In the genomic region with DNA sequence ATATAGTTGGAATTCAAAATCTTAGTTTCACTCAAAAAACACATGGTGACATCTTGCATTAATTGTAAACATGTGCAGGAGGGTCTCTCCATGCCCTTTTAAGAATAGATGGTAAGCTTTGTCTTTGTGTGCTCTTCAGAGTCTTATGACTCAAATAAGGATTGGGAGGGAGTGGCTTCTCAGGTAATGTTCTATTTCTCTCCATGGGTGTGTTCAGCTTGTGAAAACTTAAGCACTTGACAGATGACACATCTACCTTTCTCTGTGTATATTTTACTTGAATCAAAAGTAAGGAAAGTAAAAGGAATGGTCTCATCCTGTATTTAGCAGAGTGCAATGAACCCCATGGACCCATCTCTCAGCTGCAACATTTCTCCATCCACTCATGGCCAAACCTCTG, we compare ENCODE assay signal across 21 cellular contexts.
A peak's percentile ranks its signal among the peaks of the same experiment; 100 is the strongest.
DNase-seq lines count a peak whose midpoint lies in the region; ATAC-seq and TF ChIP-seq lines count a peak whose summit lies in the region.
"Had no signal": no experiment of that assay in that cellular context is flagged by ENCODE, and none has a peak within 500 bp of the region (broad histone marks: within the 10 kb centered on the region; RNA-seq: fewer than 3 reads in every experiment).

No MANE protein-coding gene starts in this region.

- peaks cover 0 to 30% of the 10 kb centered on the region in 2 donors for H3K4me1 ChIP-seq in right atrium auricular region
- H3K4me1 ChIP-seq in gastroesophageal sphincter, result peaks cover 7 to 85% (median 8%) of the 10 kb centered on the region in 3 donors
- peaks cover 0 to 21% (median 6%) of the 10 kb centered on the region in 4 donors for H3K4me1 ChIP-seq in upper lobe of left lung

- TF ChIP-seq EP300 in gastroesophageal sphincter (IDR thresholded peaks at IDR 0.05) (no peak), upper lobe of left lung (IDR thresholded peaks at IDR 0.05) (no peak)

- H3K4me3 Mint-ChIP-seq in chondrocyte (ENCODE audit: unreplicated experiment), result no peak overlapping the region
- no peak overlapping the region for H3K4me3 Mint-ChIP-seq in naive thymus-derived CD8-positive, alpha-beta T cell

- POLR2A ChIA-PET in naive thymus-derived CD8-positive, alpha-beta T cell (lab: Charles Lee), result no interaction called here

- no peaks in the 10 kb centered on the region for H3K9me3 Mint-ChIP-seq in chondrocyte (ENCODE audit: low read depth)
- no peaks in the 10 kb centered on the region for H3K9me3 Mint-ChIP-seq in naive thymus-derived CD8-positive, alpha-beta T cell

- intact Hi-C loops in left cardiac atrium (cut with DNase I), result loop anchor here (10.0 kb wide), 2 partner anchors 89 to 99 kb away; no protein-coding TSS in a partner anchor

- peak overlapping the region; percentile 5 for H3K27ac Mint-ChIP-seq in chondrocyte (ENCODE audit: unreplicated experiment)
- no peak overlapping the region for H3K27ac Mint-ChIP-seq in naive thymus-derived CD8-positive, alpha-beta T cell

- peaks cover 7% of the 10 kb centered on the region for H3K36me3 ChIP-seq in right atrium auricular region
- H3K36me3 ChIP-seq in gastroesophageal sphincter, result peaks cover 7 to 100% of the 10 kb centered on the region in 2 donors
- no peaks in the 10 kb centered on the region for H3K36me3 ChIP-seq in upper lobe of left lung

- H3K27ac ChIP-seq in right atrium auricular region (peak overlapping the region; percentile 43 to 72), gastroesophageal sphincter (peak overlapping the region in 3 of 4 donors; percentile 20 to 45 (median 38)), upper lobe of left lung (peak overlapping the region; percentile 7 to 72 (median 38)), coronary artery (peak overlapping the region in 1 of 2 donors; percentile 72)
- H3K27ac ChIP-seq: PC-9 had no signal

- H3K27me3 Mint-ChIP-seq in chondrocyte (ENCODE audit: low read depth), result no peaks in the 10 kb centered on the region
- H3K27me3 Mint-ChIP-seq in naive thymus-derived CD8-positive, alpha-beta T cell, result peaks cover 0 to 8% (median 0%) of the 10 kb centered on the region in 5 donors

- H3K36me3 Mint-ChIP-seq in chondrocyte (ENCODE audit: low read depth), result peaks cover 26% of the 10 kb centered on the region
- no peaks in the 10 kb centered on the region for H3K36me3 Mint-ChIP-seq in naive thymus-derived CD8-positive, alpha-beta T cell

- ATAC-seq in left cardiac atrium, result no peak
- ATAC-seq in gastroesophageal sphincter, result no peak
- no peak for ATAC-seq in upper lobe of left lung (ENCODE audit: low FRiP score in 2 of 2)
- ATAC-seq in naive thymus-derived CD8-positive, alpha-beta T cell, result no peak
- ATAC-seq: HCT116 had no signal

- TF ChIP-seq CTCF in right atrium auricular region (IDR thresholded peaks at IDR 0.05) (no peak), chondrocyte (IDR thresholded peaks at IDR 0.05) (no peak), gastroesophageal sphincter (IDR thresholded peaks at IDR 0.05) (no peak), upper lobe of left lung (IDR thresholded peaks at IDR 0.05) (no peak), coronary artery (IDR thresholded peaks at IDR 0.05) (no peak)

- TF ChIP-seq POLR2A in gastroesophageal sphincter (IDR thresholded peaks at IDR 0.05), result no peak
- TF ChIP-seq POLR2A in upper lobe of left lung (IDR thresholded peaks at IDR 0.05), result no peak

- DNase-seq in right atrium auricular region (ENCODE audit: low spot score) (no peak), left cardiac atrium (no peak), chondrocyte (ENCODE audit: low spot score) (no peak), upper lobe of left lung (no peak), NCI-H2227 treated with DMSO at 0.1 percent for 48 hours (lab: John Stamatoyannopoulos, UW) (no peak), coronary artery (ENCODE audit: low spot score) (no peak)
- DNase-seq in naive thymus-derived CD8-positive, alpha-beta T cell, result no peak
- DNase-seq: Calu3, DMS153, DND-41, Karpas-422, NCI-H1092 treated with DMSO at 0.1 percent for 48 hours, NCI-H1436, NCI-H187 treated with DMSO at 0.1 percent for 48 hours, NCI-H446, NCI-H524 treated with DMSO at 0.1 percent for 48 hours, NCI-H774, PC-9, SHP77 had no signal

- H3K9me3 ChIP-seq in right atrium auricular region (no peaks in the 10 kb centered on the region), gastroesophageal sphincter (no peaks in the 10 kb centered on the region), upper lobe of left lung (no peaks in the 10 kb centered on the region)

- H3K27me3 ChIP-seq in right atrium auricular region, result no peaks in the 10 kb centered on the region
- no peaks in the 10 kb centered on the region for H3K27me3 ChIP-seq in gastroesophageal sphincter
- no peaks in the 10 kb centered on the region for H3K27me3 ChIP-seq in upper lobe of left lung

- H3K4me3 ChIP-seq in right atrium auricular region (no peak overlapping the region), gastroesophageal sphincter (no peak overlapping the region), upper lobe of left lung (no peak overlapping the region), coronary artery (no peak overlapping the region)
- H3K4me3 ChIP-seq: PC-9 had no signal

- peaks cover 61% of the 10 kb centered on the region for H3K4me1 Mint-ChIP-seq in chondrocyte (ENCODE audit: low read depth)
- no peaks in the 10 kb centered on the region for H3K4me1 Mint-ChIP-seq in naive thymus-derived CD8-positive, alpha-beta T cell
